In the genomic region with DNA sequence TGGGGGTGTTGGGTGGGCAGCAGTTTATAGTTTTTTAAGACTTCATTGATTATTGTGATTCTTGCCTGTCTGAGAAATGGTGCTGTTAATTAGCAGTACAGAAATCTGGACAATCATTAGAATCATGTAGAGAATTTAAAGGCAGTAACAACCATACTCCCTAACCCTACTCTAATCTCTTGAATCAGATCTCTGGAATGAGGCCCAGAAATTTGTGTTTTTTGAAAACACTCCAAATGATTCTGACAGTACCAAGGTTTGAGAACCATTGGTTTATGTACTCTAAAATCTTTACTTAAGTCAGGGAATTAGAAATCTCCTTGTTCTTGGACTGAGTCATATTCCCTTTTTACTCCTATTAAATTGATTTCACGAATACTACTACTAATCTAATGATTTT, we compare ENCODE assay signal across 16 cellular contexts. TPM values are rescaled to one million over a fixed set of nuclear protein-coding genes. Genes with fewer than 3 reads are reported as not detected.
A peak's percentile ranks its signal among the peaks of the same experiment; 100 is the strongest.
DNase-seq lines count a peak whose midpoint lies in the region; ATAC-seq, FAIRE-seq and TF ChIP-seq lines count a peak whose summit lies in the region.
"Had no signal": no experiment of that assay in that cellular context is flagged by ENCODE, and none has a peak within 500 bp of the region (broad histone marks: within the 10 kb centered on the region; RNA-seq: fewer than 3 reads in every experiment).

No MANE protein-coding gene starts in this region.

- H3K27ac ChIP-seq in upper lobe of right lung, result no peak overlapping the region
- H3K27ac ChIP-seq: BLaER1, coronary artery, SJSA1, thoracic aorta had no signal

- no peak overlapping the region for H3K4me3 Mint-ChIP-seq in glutamatergic neuron (ENCODE audit: unreplicated experiment)
- H3K4me3 Mint-ChIP-seq: memory B cell had no signal

- DNase-seq in left ventricle myocardium superior (no peak), cardiac septum (ENCODE audit: low spot score) (no peak), adipocyte (ENCODE audit: low read depth) (peak; percentile 79), glutamatergic neuron (no peak), upper lobe of right lung (no peak), D721Med (ENCODE audit: insufficient read length, low spot score) (no peak), SHP77 treated with DMSO at 0.1 percent for 48 hours (lab: John Stamatoyannopoulos, UW) (no peak)
- DNase-seq: activated effector memory CD4-positive, alpha-beta T cell treated with Interleukin-2 at 50 U/mL for 16 hours; MG63 had no signal

- H3K36me3 ChIP-seq in adipocyte (ENCODE audit: control insufficient read depth, insufficient read depth, low read length, severe bottlenecking), result no peaks in the 10 kb centered on the region
- no peaks in the 10 kb centered on the region for H3K36me3 ChIP-seq in upper lobe of right lung
- H3K36me3 ChIP-seq: heart right ventricle, MG63, SJSA1, thoracic aorta had no signal

- H3K9me3 ChIP-seq in adipocyte (ENCODE audit: control insufficient read depth, low read length), result no peaks in the 10 kb centered on the region
- H3K9me3 ChIP-seq in upper lobe of right lung, result no peaks in the 10 kb centered on the region
- H3K9me3 ChIP-seq: MG63, SJSA1, thoracic aorta had no signal

- H3K9ac ChIP-seq in adipocyte (ENCODE audit: low read length), result no peak overlapping the region
- H3K9ac ChIP-seq: BLaER1 had no signal

- TF ChIP-seq CTCF in glutamatergic neuron (IDR thresholded peaks at IDR 0.05; ENCODE audit: partially characterized antibody, unreplicated experiment) (no peak), upper lobe of right lung (IDR thresholded peaks at IDR 0.05) (no peak), D721Med (IDR thresholded peaks at IDR 0.05; ENCODE audit: insufficient read depth, missing control alignments) (no peak)

- peaks cover 5% of the 10 kb centered on the region for H3K9me3 Mint-ChIP-seq in glutamatergic neuron (ENCODE audit: unreplicated experiment)

- H3K27me3 ChIP-seq in adipocyte (replicated peaks; ENCODE audit: control insufficient read depth, insufficient read depth, low read length), result no peaks in the 10 kb centered on the region
- H3K27me3 ChIP-seq in upper lobe of right lung, result no peaks in the 10 kb centered on the region
- H3K27me3 ChIP-seq: BLaER1, heart right ventricle, MG63, SJSA1 had no signal

- no peaks in the 10 kb centered on the region for H3K36me3 Mint-ChIP-seq in glutamatergic neuron (ENCODE audit: unreplicated experiment)

- H3K4me1 ChIP-seq in adipocyte (ENCODE audit: control insufficient read depth, insufficient read depth, low read length) (peaks cover 25% of the 10 kb centered on the region), upper lobe of right lung (peaks cover 5% of the 10 kb centered on the region)
- H3K4me1 ChIP-seq: BLaER1, SJSA1 had no signal

- ATAC-seq in left ventricle myocardium superior (peak; percentile 38), upper lobe of right lung (peak; percentile 49), GM19395 (IDR thresholded peaks at IDR 0.05; ENCODE audit: unreplicated experiment) (no peak)

- H3K27ac Mint-ChIP-seq in glutamatergic neuron (ENCODE audit: unreplicated experiment), result peak overlapping the region; percentile 17
- H3K27ac Mint-ChIP-seq: memory B cell had no signal

- peaks cover 19% of the 10 kb centered on the region for H3K4me1 Mint-ChIP-seq in glutamatergic neuron (ENCODE audit: low read depth, unreplicated experiment)

- peaks cover 10% of the 10 kb centered on the region for H3K27me3 Mint-ChIP-seq in glutamatergic neuron (ENCODE audit: unreplicated experiment)

- no peak overlapping the region for H3K4me3 ChIP-seq in adipocyte (ENCODE audit: low read length)
- no peak overlapping the region for H3K4me3 ChIP-seq in upper lobe of right lung
- H3K4me3 ChIP-seq: BLaER1, coronary artery, heart right ventricle, MG63, SJSA1 had no signal

- intact Hi-C loops in left ventricle myocardium superior (cut with micrococcal nuclease) (no loop called here), cardiac septum (cut with DNase I) (no loop called here), upper lobe of right lung (cut with DNase I) (no loop called here)

- FAIRE-seq in D721Med (lab: Jason Lieb, UNC), result no peak

RNA-seq across cellular contexts. Expression of a gene that starts 24.0 kb away (rescaled TPM):
- total RNA-seq in left ventricle myocardium superior (23.6 TPM), cardiac septum (13.5 TPM), glutamatergic neuron (ENCODE audit: unreplicated experiment) (251 TPM), upper lobe of right lung (50.0 TPM)
